ENCODE assay signal across 11 cellular contexts in the genomic region with DNA sequence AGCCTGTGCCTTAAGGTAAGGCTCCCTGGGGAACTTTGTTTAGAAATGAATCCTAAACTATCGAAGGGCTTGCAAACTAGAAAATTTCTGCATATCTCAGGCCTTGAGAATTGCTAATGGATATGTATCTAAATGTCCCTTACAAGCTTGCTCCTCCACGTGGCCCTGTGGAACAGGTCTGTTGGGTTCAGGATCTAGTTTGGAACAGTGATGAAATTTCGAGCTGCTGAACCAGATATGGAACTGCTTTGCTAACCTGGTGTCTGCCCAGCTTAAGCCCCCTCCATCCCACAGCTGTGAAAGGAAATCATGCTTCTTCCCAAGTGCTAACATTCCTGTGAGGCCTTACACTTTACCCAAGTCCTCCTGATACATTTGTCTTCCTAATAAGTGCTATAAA.
DNase-seq lines count a peak whose midpoint lies in the region; ATAC-seq and TF ChIP-seq lines count a peak whose summit lies in the region.
"Had no signal": no experiment of that assay in that cellular context is flagged by ENCODE, and none has a peak within 500 bp of the region (broad histone marks: within the 10 kb centered on the region; RNA-seq: fewer than 3 reads in every experiment).

No MANE protein-coding gene starts in this region.

- H3K27me3 ChIP-seq in RWPE2 (ENCODE audit: insufficient read depth, poor library complexity, severe bottlenecking) = no peaks in the 10 kb centered on the region

- H3K4me3 Mint-ChIP-seq in activated T-cell treated with anti-CD3 and anti-CD28 coated beads, Interleukin-2, amount 50 U/mL, for 24 hours = no peak overlapping the region
- no peak overlapping the region for H3K4me3 Mint-ChIP-seq in stimulated activated naive B cell treated with anti-CD40 and anti-IgM and Interleukin-4, amounts not matched to agents 10 μg/mL and 1 μg/mL and 100 μg/mL, for 72 hours

- H3K9me3 ChIP-seq in RWPE2 (ENCODE audit: severe bottlenecking) = no peaks in the 10 kb centered on the region

- H3K4me1 ChIP-seq in RWPE2 (ENCODE audit: insufficient read depth, poor library complexity, severe bottlenecking) = peaks cover 70% of the 10 kb centered on the region

- H3K4me3 ChIP-seq in RWPE2 (ENCODE audit: severe bottlenecking) (no peak overlapping the region), foreskin fibroblast (ENCODE audit: low read depth in 1 of 2, low read length in 2 of 2) (no peak overlapping the region)

- H3K27ac ChIP-seq in RWPE2 (ENCODE audit: poor library complexity, severe bottlenecking) = peak overlapping the region; percentile 35

- no peak for DNase-seq in activated T-cell treated with anti-CD3 and anti-CD28 coated beads, Interleukin-2, amount 50 U/mL, for 24 hours
- DNase-seq in activated T-cell treated with anti-CD3 and anti-CD28 coated beads for 4 hours (no peak), RWPE2 (ENCODE audit: low spot score) (no peak), islet precursor cell (peak; percentile 73), foreskin fibroblast (no peak), foreskin melanocyte (no peak), NCI-H187 (lab: John Stamatoyannopoulos, UW) (no peak)
- DNase-seq in stimulated activated naive B cell treated with anti-CD40 and anti-IgM and Interleukin-4, amounts not matched to agents 10 μg/mL and 1 μg/mL and 100 μg/mL, for 72 hours = no peak
- DNase-seq: activated CD8-positive, alpha-beta memory T cell treated with anti-CD3 and anti-CD28 coated beads, Interleukin-2, amount 50 U/mL, for 48 hours; DMS79; hypothalamus had no signal

- no peaks in the 10 kb centered on the region for H3K9me3 Mint-ChIP-seq in activated T-cell treated with anti-CD3 and anti-CD28 coated beads, Interleukin-2, amount 50 U/mL, for 24 hours
- H3K9me3 Mint-ChIP-seq in stimulated activated naive B cell treated with anti-CD40 and anti-IgM and Interleukin-4, amounts not matched to agents 10 μg/mL and 1 μg/mL and 100 μg/mL, for 72 hours = no peaks in the 10 kb centered on the region

- peak; percentile 37 for ATAC-seq in RWPE2 (ENCODE audit: low read depth)
- ATAC-seq in stimulated activated naive B cell treated with anti-CD40 and anti-IgM and Interleukin-4, amounts not matched to agents 10 μg/mL and 1 μg/mL and 100 μg/mL, for 72 hours (replicated peaks) = no peak

- TF ChIP-seq CTCF in RWPE2 (IDR thresholded peaks at IDR 0.05; ENCODE audit: poor library complexity, severe bottlenecking) (no peak), foreskin fibroblast (IDR thresholded peaks at IDR 0.05; ENCODE audit: low read depth, low read length) (no peak)

- H3K36me3 Mint-ChIP-seq in activated T-cell treated with anti-CD3 and anti-CD28 coated beads, Interleukin-2, amount 50 U/mL, for 24 hours (ENCODE audit: low read depth) = peaks cover 68% of the 10 kb centered on the region
- peaks cover 24 to 57% of the 10 kb centered on the region in 2 donors for H3K36me3 Mint-ChIP-seq in stimulated activated naive B cell treated with anti-CD40 and anti-IgM and Interleukin-4, amounts not matched to agents 10 μg/mL and 1 μg/mL and 100 μg/mL, for 72 hours

- peaks cover 76% of the 10 kb centered on the region for H3K36me3 ChIP-seq in RWPE2 (ENCODE audit: low read depth)

- no peaks in the 10 kb centered on the region for H3K27me3 Mint-ChIP-seq in activated T-cell treated with anti-CD3 and anti-CD28 coated beads, Interleukin-2, amount 50 U/mL, for 24 hours
- no peaks in the 10 kb centered on the region for H3K27me3 Mint-ChIP-seq in stimulated activated naive B cell treated with anti-CD40 and anti-IgM and Interleukin-4, amounts not matched to agents 10 μg/mL and 1 μg/mL and 100 μg/mL, for 72 hours

- H3K27ac Mint-ChIP-seq in activated T-cell treated with anti-CD3 and anti-CD28 coated beads, Interleukin-2, amount 50 U/mL, for 24 hours = peak overlapping the region; percentile 94
- peak overlapping the region; percentile 65 for H3K27ac Mint-ChIP-seq in stimulated activated naive B cell treated with anti-CD40 and anti-IgM and Interleukin-4, amounts not matched to agents 10 μg/mL and 1 μg/mL and 100 μg/mL, for 72 hours

- H3K4me1 Mint-ChIP-seq in activated T-cell treated with anti-CD3 and anti-CD28 coated beads, Interleukin-2, amount 50 U/mL, for 24 hours (ENCODE audit: low read depth) = peaks cover 87% of the 10 kb centered on the region
- H3K4me1 Mint-ChIP-seq in stimulated activated naive B cell treated with anti-CD40 and anti-IgM and Interleukin-4, amounts not matched to agents 10 μg/mL and 1 μg/mL and 100 μg/mL, for 72 hours = peaks cover 58 to 79% of the 10 kb centered on the region in 2 donors
